8 cellular contexts compared by ENCODE assay signal in genomic region chr9:21559402-21560280, GRCh38.
DNase-seq lines count a peak whose midpoint lies in the region; ATAC-seq and TF ChIP-seq lines count a peak whose summit lies in the region.

No MANE protein-coding gene starts in this region.

- peak overlapping the region; percentile 90 for H2BK5ac ChIP-seq in IMR-90 (ENCODE audit: low read depth, low read length, poor library complexity, severe bottlenecking)

- H3K79me1 ChIP-seq in IMR-90 (ENCODE audit: low read depth in 1 of 2, low read length in 2 of 2): peaks cover 0 to 13% of the 10 kb centered on the region in 2 experiments; a peak in 2 of 4 replicates

- CTCF ChIA-PET in IMR-90 (lab: Yijun Ruan, JAX): interaction anchor here (0.7 to 2.0 kb wide), 2 partner anchors 46 to 94 kb away, joined by 3 to 4 read pairs; no protein-coding TSS in a partner anchor

- ATAC-seq in GM19468 (IDR thresholded peaks at IDR 0.05; ENCODE audit: extremely low read depth, unreplicated experiment): peak; percentile 36
- peak; percentile 91 for ATAC-seq in IMR-90 (ENCODE audit: low read depth)
- ATAC-seq in stimulated activated naive CD8-positive, alpha-beta T cell treated with anti-CD3 and anti-CD28 coated beads, Interleukin-15, Interleukin-2, amounts not matched to agents 100 U/mL and 50 U/mL, for 24 hours: peak; percentile 78

- H4K20me1 ChIP-seq in IMR-90 (ENCODE audit: insufficient read depth, low read length): no peaks in the 10 kb centered on the region

- H2BK15ac ChIP-seq in IMR-90 (ENCODE audit: low read depth, low read length): peak overlapping the region; percentile 49; the same call in 2 of the 3 replicates

- H2BK20ac ChIP-seq in IMR-90 (ENCODE audit: low read depth, low read length): peak overlapping the region; percentile 93

- POLR2A ChIA-PET in IMR-90 (lab: Charles Lee; ENCODE audit: unreplicated experiment): no interaction called here

- 0 out of 2 replicates have a peak, but pooled peaks cover 2% of the 10 kb centered on the region for H3K9me1 ChIP-seq in IMR-90 (ENCODE audit: insufficient read depth, low read length)

- TF ChIP-seq CTCF in IMR-90 (conservative IDR thresholded peaks at IDR 0.05; ENCODE audit: low read depth, low read length): no peak

- H2AK9ac ChIP-seq in IMR-90 (replicated peaks; ENCODE audit: low read depth, low read length, poor library complexity): peak overlapping the region; percentile 90

- H3K36me3 ChIP-seq in IMR-90 (ENCODE audit: control insufficient read depth, insufficient read depth, low read length): no peaks in the 10 kb centered on the region
- H3K36me3 ChIP-seq in mucosa of stomach (ENCODE audit: control insufficient read depth, insufficient read depth, low read length): no peaks in the 10 kb centered on the region

- in situ Hi-C loops in IMR-90 (cut with MboI; ENCODE audit: low sequenced_read_pairs): loop anchor here (5.0 kb wide), 1 partner anchor 128 kb away; no protein-coding TSS in a partner anchor

- H4K5ac ChIP-seq in IMR-90 (ENCODE audit: low read depth, low read length): peak overlapping the region; percentile 90

- intact Hi-C loops in IMR-90 (cut with micrococcal nuclease): loop anchor here (2.0 to 10.0 kb wide), 7 partner anchors 15 to 435 kb away; partner anchors contain the start of genes CDKN2A, CDKN2B-AS1 and KLHL9

- peak; percentile 31 for TF ChIP-seq RAD21 in IMR-90 (IDR thresholded peaks at IDR 0.05; ENCODE audit: low read length)

- H3K9me3 ChIP-seq in IMR-90 (ENCODE audit: control insufficient read depth, insufficient read depth, low read length) (no peaks in the 10 kb centered on the region), mucosa of stomach (ENCODE audit: control insufficient read depth, low read length) (no peaks in the 10 kb centered on the region)

- peaks cover 9% of the 10 kb centered on the region for H3K4me1 ChIP-seq in IMR-90 (ENCODE audit: control insufficient read depth, insufficient read depth, low read length)
- H3K4me1 ChIP-seq in mucosa of stomach (ENCODE audit: control insufficient read depth, insufficient read depth, low read length): peaks cover 9% of the 10 kb centered on the region

- dilution Hi-C loops in IMR-90 (cut with HindIII; ENCODE audit: low sequenced_read_pairs, unreplicated experiment): loop anchor here (25.0 kb wide), 1 partner anchor 228 kb away; no protein-coding TSS in a partner anchor

- peak; percentile 92 for DNase-seq in AG20443 (ENCODE audit: low spot score)
- peak; percentile 55 for DNase-seq in IMR-90
- peak; percentile 16 to 24 (median 23) for DNase-seq in activated CD8-positive, alpha-beta memory T cell treated with anti-CD3 and anti-CD28 coated beads for 48 hours (ENCODE audit: low read depth in 2 of 3, low spot score in 2 of 3)
- DNase-seq in epidermal melanocyte (ENCODE audit: insufficient read length, low spot score): peak; percentile 51
- DNase-seq in stimulated activated naive CD8-positive, alpha-beta T cell treated with anti-CD3 and anti-CD28 coated beads, Interleukin-15, Interleukin-2, amounts not matched to agents 100 U/mL and 50 U/mL, for 24 hours: peak; percentile 69
- DNase-seq in NCI-H2107 treated with DMSO at 0.1 percent for 48 hours (lab: John Stamatoyannopoulos, UW; ENCODE audit: unreplicated experiment): no peak

- peak overlapping the region; percentile 89 for H3K4ac ChIP-seq in IMR-90 (ENCODE audit: low read depth, low read length)

- peak overlapping the region; percentile 98 for H3K4me3 ChIP-seq in IMR-90 (ENCODE audit: insufficient read depth, low read depth, low read length)
- peak overlapping the region; percentile 58 for H3K4me3 ChIP-seq in mucosa of stomach (ENCODE audit: low read length)

- WGBS in IMR-90 (ENCODE audit: extremely low coverage in 2 of 2, insufficient read length in 1 of 2), 2 experiments: 5% methylated on average over 39 of the region's 88 CpGs; no CpG with 5 or more reads in 1 of the 2 experiments

- peak overlapping the region; percentile 52 to 97 for H4K8ac ChIP-seq in IMR-90 (ENCODE audit: low read depth in 2 of 2, low read length in 2 of 2)

- peak overlapping the region; percentile 72 for H2AK5ac ChIP-seq in IMR-90 (ENCODE audit: low read depth, low read length)

- no peaks in the 10 kb centered on the region for H3K27me3 ChIP-seq in IMR-90 (ENCODE audit: control insufficient read depth, insufficient read depth, low read length)
- H3K27me3 ChIP-seq in mucosa of stomach (ENCODE audit: control insufficient read depth, insufficient read depth, low read length): peaks cover 4% of the 10 kb centered on the region

- peak overlapping the region; percentile 99 for H3K4me2 ChIP-seq in IMR-90 (ENCODE audit: low read depth, low read length)

- peak overlapping the region; percentile 79 for H4K91ac ChIP-seq in IMR-90 (ENCODE audit: insufficient read depth, low read depth, low read length)

- peak overlapping the region; percentile 56 for H3K18ac ChIP-seq in IMR-90 (ENCODE audit: low read depth, low read length)

- peak overlapping the region; percentile 100 for H3K23ac ChIP-seq in IMR-90 (ENCODE audit: low read depth, low read length)

- no TSS peak for BruUV-seq in IMR-90 (replicated peaks; lab: Mats Ljungman, UMichigan)

- H3K9ac ChIP-seq in IMR-90 (ENCODE audit: low read depth, low read length): peak overlapping the region; percentile 88
- H3K9ac ChIP-seq in mucosa of stomach (ENCODE audit: low read length): peak overlapping the region; percentile 98

- peak overlapping the region; percentile 94 for H2BK120ac ChIP-seq in IMR-90 (ENCODE audit: low read depth, low read length)

- H2AFZ ChIP-seq in IMR-90 (replicated peaks; ENCODE audit: low read length, poor library complexity): peak overlapping the region; percentile 99

- TF ChIP-seq POLR2A in IMR-90 (IDR thresholded peaks at IDR 0.05; ENCODE audit: low read depth, low read length): no peak; the same call in 1 of the 2 replicates

- H3K27ac ChIP-seq in IMR-90 (ENCODE audit: insufficient read depth, low read length): peak overlapping the region; percentile 94

- H3K56ac ChIP-seq in IMR-90 (ENCODE audit: extremely low read depth, insufficient read depth, low read length): peak overlapping the region; percentile 94

- peak overlapping the region; percentile 98 for H3K14ac ChIP-seq in IMR-90 (replicated peaks; ENCODE audit: low read depth, low read length)

TF ChIP-seq in IMR-90, 13 proteins besides CTCF, POLR2A, EP300 and RAD21:
- TF ChIP-seq CEBPB (IDR thresholded peaks at IDR 0.05; ENCODE audit: low read depth, low read length) (no peak), BHLHE40 (IDR thresholded peaks at IDR 0.05; ENCODE audit: low read depth, low read length) (no peak), SMC3 (IDR thresholded peaks at IDR 0.05; ENCODE audit: low read depth, low read length) (peak; percentile 14; the same call in 1 of the 2 replicates), MAZ (IDR thresholded peaks at IDR 0.05; ENCODE audit: borderline replicate concordance, low read depth, low read length) (peak; percentile 27; the same call in 1 of the 2 replicates), RCOR1 (IDR thresholded peaks at IDR 0.05; ENCODE audit: insufficient replicate concordance, low read length) (no peak), RFX5 (IDR thresholded peaks at IDR 0.05; ENCODE audit: low read depth, low read length) (no peak), CHD1 (IDR thresholded peaks at IDR 0.05; ENCODE audit: low read depth, low read length) (no peak; the same call in 1 of the 2 replicates)

Comparison
In these comparisons a context has a peak if more than half of its experiments do, and no peak if none do; other contexts are left out.
1. ATAC-seq: peak in every context shown above with its lines; median percentile 91 in IMR-90; 78 in stimulated activated naive CD8-positive, alpha-beta T cell treated with anti-CD3 and anti-CD28 coated beads, Interleukin-15, Interleukin-2, amounts not matched to agents 100 U/mL and 50 U/mL, for 24 hours; 36 in GM19468.